8 cellular contexts compared by ENCODE assay signal in genomic region chr20:47358052-47358671, GRCh38. TPM values are rescaled to one million over a fixed set of nuclear protein-coding genes. Genes with fewer than 3 reads are reported as not detected.
DNase-seq lines count a peak whose midpoint lies in the region; ATAC-seq and TF ChIP-seq lines count a peak whose summit lies in the region.

No MANE protein-coding gene starts in this region.

- no peaks in the 10 kb centered on the region for H3K27me3 Mint-ChIP-seq in activated CD8-positive, alpha-beta memory T cell treated with anti-CD3 and anti-CD28 coated beads, Interleukin-2, amount 10 ng/mL, durations not matched to agents 7 days and 5 days
- no peaks in the 10 kb centered on the region for H3K27me3 Mint-ChIP-seq in activated naive CD8-positive, alpha-beta T cell treated with anti-CD3 and anti-CD28 coated beads, Interleukin-2, amount 50 U/mL, for 24 hours

- H3K27me3 ChIP-seq in left lung = no peaks in the 10 kb centered on the region
- peaks cover 2% of the 10 kb centered on the region for H3K27me3 ChIP-seq in thymus (ENCODE audit: control insufficient read depth, insufficient read depth)

- H3K27ac ChIP-seq in left lung (peak overlapping the region; percentile 95 to 98), thymus (ENCODE audit: low read depth) (peak overlapping the region; percentile 97)

- H3K4me1 ChIP-seq in left lung = peaks cover 81 to 99% of the 10 kb centered on the region in 2 donors
- peaks cover 19% of the 10 kb centered on the region for H3K4me1 ChIP-seq in thymus (ENCODE audit: control insufficient read depth, insufficient read depth, low read length)

- intact Hi-C loops in left lung (cut with DNase I) = no loop called here

- H3K4me1 Mint-ChIP-seq in activated CD8-positive, alpha-beta memory T cell treated with anti-CD3 and anti-CD28 coated beads, Interleukin-2, amount 10 ng/mL, durations not matched to agents 7 days and 5 days = peaks cover 51% of the 10 kb centered on the region
- peaks cover 46% of the 10 kb centered on the region for H3K4me1 Mint-ChIP-seq in activated naive CD8-positive, alpha-beta T cell treated with anti-CD3 and anti-CD28 coated beads, Interleukin-2, amount 50 U/mL, for 24 hours

- H3K4me3 Mint-ChIP-seq in activated CD8-positive, alpha-beta memory T cell treated with anti-CD3 and anti-CD28 coated beads, Interleukin-2, amount 10 ng/mL, durations not matched to agents 7 days and 5 days = peak overlapping the region; percentile 87
- peak overlapping the region; percentile 94 for H3K4me3 Mint-ChIP-seq in activated naive CD8-positive, alpha-beta T cell treated with anti-CD3 and anti-CD28 coated beads, Interleukin-2, amount 50 U/mL, for 24 hours

- no peaks in the 10 kb centered on the region for H3K36me3 ChIP-seq in left lung
- no peaks in the 10 kb centered on the region for H3K36me3 ChIP-seq in thymus (ENCODE audit: control insufficient read depth, insufficient read depth)

- H3K9me3 Mint-ChIP-seq in activated CD8-positive, alpha-beta memory T cell treated with anti-CD3 and anti-CD28 coated beads, Interleukin-2, amount 10 ng/mL, durations not matched to agents 7 days and 5 days (ENCODE audit: low read depth) = no peaks in the 10 kb centered on the region
- H3K9me3 Mint-ChIP-seq in activated naive CD8-positive, alpha-beta T cell treated with anti-CD3 and anti-CD28 coated beads, Interleukin-2, amount 50 U/mL, for 24 hours = no peaks in the 10 kb centered on the region

- H3K36me3 Mint-ChIP-seq in activated CD8-positive, alpha-beta memory T cell treated with anti-CD3 and anti-CD28 coated beads, Interleukin-2, amount 10 ng/mL, durations not matched to agents 7 days and 5 days = peaks cover 16% of the 10 kb centered on the region
- H3K36me3 Mint-ChIP-seq in activated naive CD8-positive, alpha-beta T cell treated with anti-CD3 and anti-CD28 coated beads, Interleukin-2, amount 50 U/mL, for 24 hours (ENCODE audit: low read depth) = peaks cover 12% of the 10 kb centered on the region

- no peak for DNase-seq in activated CD8-positive, alpha-beta memory T cell treated with anti-CD3 and anti-CD28 coated beads, Interleukin-2, amount 10 ng/mL, durations not matched to agents 7 days and 5 days
- no peak for DNase-seq in activated CD8-positive, alpha-beta memory T cell treated with anti-CD3 and anti-CD28 coated beads for 24 hours
- no peak for DNase-seq in activated naive CD8-positive, alpha-beta T cell treated with anti-CD3 and anti-CD28 coated beads, Interleukin-2, amount 50 U/mL, for 24 hours
- DNase-seq in left lung = no peak
- DNase-seq in stimulated activated CD4-positive, alpha-beta T cell treated with anti-CD3 and anti-CD28 coated beads, Interleukin-4, amount 100 ng/mL, for 4 hours = no peak
- DNase-seq in GM10266 (ENCODE audit: extremely low spot score) = no peak

- peak overlapping the region; percentile 99 for H3K27ac Mint-ChIP-seq in activated CD8-positive, alpha-beta memory T cell treated with anti-CD3 and anti-CD28 coated beads, Interleukin-2, amount 10 ng/mL, durations not matched to agents 7 days and 5 days
- H3K27ac Mint-ChIP-seq in activated naive CD8-positive, alpha-beta T cell treated with anti-CD3 and anti-CD28 coated beads, Interleukin-2, amount 50 U/mL, for 24 hours = peak overlapping the region; percentile 96

- no peak for TF ChIP-seq CTCF in left lung (IDR thresholded peaks at IDR 0.05)
- TF ChIP-seq CTCF in GM10266 (IDR thresholded peaks at IDR 0.05; ENCODE audit: control insufficient read depth, insufficient read depth, low read depth, missing control alignments) = no peak

- H3K4me3 ChIP-seq in left lung (no peak overlapping the region), thymus (ENCODE audit: low read length) (no peak overlapping the region)

- H3K9me3 ChIP-seq in left lung = no peaks in the 10 kb centered on the region
- no peaks in the 10 kb centered on the region for H3K9me3 ChIP-seq in thymus (ENCODE audit: control insufficient read depth)

- ATAC-seq in activated CD8-positive, alpha-beta memory T cell treated with anti-CD3 and anti-CD28 coated beads, Interleukin-2, amount 10 ng/mL, durations not matched to agents 7 days and 5 days = no peak
- ATAC-seq in activated naive CD8-positive, alpha-beta T cell treated with anti-CD3 and anti-CD28 coated beads, Interleukin-2, amount 50 U/mL, for 24 hours = no peak
- ATAC-seq in left lung (no peak), HG03097 (IDR thresholded peaks at IDR 0.05; ENCODE audit: low FRiP score, unreplicated experiment) (no peak)

- CTCF ChIA-PET in activated CD8-positive, alpha-beta memory T cell treated with anti-CD3 and anti-CD28 coated beads, Interleukin-2, amount 10 ng/mL, durations not matched to agents 7 days and 5 days (lab: Charles Lee) = interaction anchor here (1.4 to 15.4 kb wide), 5 partner anchors 10 to 144 kb away, joined by 3 to 165 read pairs (median 9); partner anchors contain the start of gene NCOA3

- 93% methylated on average over 14 of the region's 14 CpGs for WGBS in thymus

RNA-seq across cellular contexts. Expression of gene ZMYND8, which starts 1.7 kb away (rescaled TPM):
- total RNA-seq in activated CD8-positive, alpha-beta memory T cell treated with anti-CD3 and anti-CD28 coated beads, Interleukin-2, amount 10 ng/mL, durations not matched to agents 7 days and 5 days = 10 to 100 TPM; 39.4 to 45.2 TPM
- 10 to 100 TPM; 38.9 to 39.8 TPM for total RNA-seq in left lung
- 28.5 TPM for polyA plus RNA-seq in thymus
